1 cellular context compared by ENCODE assay signal in the genomic region with DNA sequence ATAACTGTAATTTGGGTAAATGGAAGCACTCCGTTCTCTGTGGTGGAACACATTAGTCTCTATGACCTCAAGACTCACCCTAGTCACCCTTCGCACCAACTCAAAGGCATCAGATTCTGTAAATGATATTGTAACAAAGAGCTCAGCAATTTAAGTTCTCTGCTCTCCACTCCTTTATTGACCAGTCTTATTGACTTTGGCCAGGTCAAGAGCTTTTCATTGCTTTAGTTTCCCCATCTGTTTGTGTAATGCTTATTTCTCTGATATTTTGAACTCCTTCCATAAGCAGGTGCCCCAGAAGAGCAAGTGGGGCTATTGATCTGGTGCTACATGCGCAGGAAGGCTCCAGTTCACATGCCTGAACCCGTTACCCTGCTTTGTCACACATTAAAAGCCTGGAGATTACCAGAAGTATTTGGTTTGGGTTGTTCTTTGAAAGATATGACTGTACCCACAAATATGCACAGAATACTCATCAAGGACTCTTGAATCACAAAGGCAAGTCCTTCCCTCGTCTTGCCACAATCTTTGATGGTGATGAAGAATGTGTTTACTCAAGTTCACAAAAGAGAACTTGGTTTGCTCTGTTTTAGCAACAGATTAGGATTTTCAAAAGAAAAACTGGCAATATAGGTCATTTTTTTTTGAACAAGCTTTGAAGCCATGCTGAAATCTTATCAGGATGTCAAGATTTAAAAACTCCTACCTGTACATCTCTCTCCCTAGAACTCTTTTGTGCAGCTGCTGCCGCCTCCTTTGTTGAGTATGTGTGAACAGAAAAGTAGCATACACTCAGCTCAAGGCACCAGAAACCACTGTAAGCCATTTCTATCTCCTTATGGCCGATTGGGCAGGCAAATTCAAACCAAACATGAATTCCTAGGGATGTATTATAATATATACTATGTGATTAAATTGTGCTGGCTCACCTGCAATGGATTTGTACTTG.
TF ChIP-seq lines count a peak whose summit lies in the region.

No MANE protein-coding gene starts in this region.

TF ChIP-seq in HepG2, 621 proteins besides CTCF, POLR2A, EP300 and RAD21 (continued from another document and continues in another):
- no peak for TF ChIP-seq SNRNP70 (IDR thresholded peaks at IDR 0.05; ENCODE audit: low read depth, low read length)
- peak; percentile 46; the same call in 1 of the 2 replicates for TF ChIP-seq FOXK2 (IDR thresholded peaks at IDR 0.05)
- TF ChIP-seq ZNF598 (CRISPR knock-in tag; IDR thresholded peaks at IDR 0.05; ENCODE audit: borderline replicate concordance) = no peak
- 0 out of 2 replicates have a peak, but pooled peaks have one; percentile 43 for TF ChIP-seq DNMT3B (CRISPR knock-in tag; conservative IDR thresholded peaks at IDR 0.05)
- TF ChIP-seq KDM6A (CRISPR knock-in tag; IDR thresholded peaks at IDR 0.05; ENCODE audit: low read depth) = peak; percentile 48; the same call in 1 of the 2 replicates
- TF ChIP-seq, protein P1, sequence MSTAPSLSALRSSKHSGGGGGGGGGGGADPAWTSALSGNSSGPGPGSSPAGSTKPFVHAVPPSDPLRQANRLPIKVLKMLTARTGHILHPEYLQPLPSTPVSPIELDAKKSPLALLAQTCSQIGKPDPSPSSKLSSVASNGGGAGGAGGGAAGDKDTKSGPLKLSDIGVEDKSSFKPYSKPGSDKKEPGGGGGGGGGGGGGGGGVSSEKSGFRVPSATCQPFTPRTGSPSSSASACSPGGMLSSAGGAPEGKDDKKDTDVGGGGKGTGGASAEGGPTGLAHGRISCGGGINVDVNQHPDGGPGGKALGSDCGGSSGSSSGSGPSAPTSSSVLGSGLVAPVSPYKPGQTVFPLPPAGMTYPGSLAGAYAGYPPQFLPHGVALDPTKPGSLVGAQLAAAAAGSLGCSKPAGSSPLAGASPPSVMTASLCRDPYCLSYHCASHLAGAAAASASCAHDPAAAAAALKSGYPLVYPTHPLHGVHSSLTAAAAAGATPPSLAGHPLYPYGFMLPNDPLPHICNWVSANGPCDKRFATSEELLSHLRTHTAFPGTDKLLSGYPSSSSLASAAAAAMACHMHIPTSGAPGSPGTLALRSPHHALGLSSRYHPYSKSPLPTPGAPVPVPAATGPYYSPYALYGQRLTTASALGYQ (CRISPR knock-in tag; IDR thresholded peaks at IDR 0.05) = peak; percentile 80
- TF ChIP-seq ZNF589 (CRISPR knock-in tag; conservative IDR thresholded peaks at IDR 0.05) = no peak
- peak; percentile 92 for TF ChIP-seq BCL6 (CRISPR knock-in tag; IDR thresholded peaks at IDR 0.05)
- no peak for TF ChIP-seq ZNF263 (CRISPR knock-in tag; IDR thresholded peaks at IDR 0.05)
- TF ChIP-seq, protein P2, sequence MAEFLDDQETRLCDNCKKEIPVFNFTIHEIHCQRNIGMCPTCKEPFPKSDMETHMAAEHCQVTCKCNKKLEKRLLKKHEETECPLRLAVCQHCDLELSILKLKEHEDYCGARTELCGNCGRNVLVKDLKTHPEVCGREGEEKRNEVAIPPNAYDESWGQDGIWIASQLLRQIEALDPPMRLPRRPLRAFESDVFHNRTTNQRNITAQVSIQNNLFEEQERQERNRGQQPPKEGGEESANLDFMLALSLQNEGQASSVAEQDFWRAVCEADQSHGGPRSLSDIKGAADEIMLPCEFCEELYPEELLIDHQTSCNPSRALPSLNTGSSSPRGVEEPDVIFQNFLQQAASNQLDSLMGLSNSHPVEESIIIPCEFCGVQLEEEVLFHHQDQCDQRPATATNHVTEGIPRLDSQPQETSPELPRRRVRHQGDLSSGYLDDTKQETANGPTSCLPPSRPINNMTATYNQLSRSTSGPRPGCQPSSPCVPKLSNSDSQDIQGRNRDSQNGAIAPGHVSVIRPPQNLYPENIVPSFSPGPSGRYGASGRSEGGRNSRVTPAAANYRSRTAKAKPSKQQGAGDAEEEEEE (CRISPR knock-in tag; IDR thresholded peaks at IDR 0.05; ENCODE audit: borderline replicate concordance) = no peak
- TF ChIP-seq HIVEP1 (CRISPR knock-in tag; IDR thresholded peaks at IDR 0.05) = no peak
- no peak for TF ChIP-seq ZNF567 (CRISPR knock-in tag; IDR thresholded peaks at IDR 0.05; ENCODE audit: borderline replicate concordance)
- TF ChIP-seq, protein P3, sequence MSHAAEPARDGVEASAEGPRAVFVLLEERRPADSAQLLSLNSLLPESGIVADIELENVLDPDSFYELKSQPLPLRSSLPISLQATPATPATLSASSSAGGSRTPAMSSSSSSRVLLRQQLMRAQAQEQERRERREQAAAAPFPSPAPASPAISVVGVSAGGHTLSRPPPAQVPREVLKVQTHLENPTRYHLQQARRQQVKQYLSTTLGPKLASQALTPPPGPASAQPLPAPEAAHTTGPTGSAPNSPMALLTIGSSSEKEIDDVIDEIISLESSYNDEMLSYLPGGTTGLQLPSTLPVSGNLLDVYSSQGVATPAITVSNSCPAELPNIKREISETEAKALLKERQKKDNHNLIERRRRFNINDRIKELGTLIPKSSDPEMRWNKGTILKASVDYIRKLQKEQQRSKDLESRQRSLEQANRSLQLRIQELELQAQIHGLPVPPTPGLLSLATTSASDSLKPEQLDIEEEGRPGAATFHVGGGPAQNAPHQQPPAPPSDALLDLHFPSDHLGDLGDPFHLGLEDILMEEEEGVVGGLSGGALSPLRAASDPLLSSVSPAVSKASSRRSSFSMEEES (CRISPR knock-in tag; IDR thresholded peaks at IDR 0.05) = peak; percentile 55; the same call in 1 of the 2 replicates
- TF ChIP-seq THAP11 (CRISPR knock-in tag; IDR thresholded peaks at IDR 0.05) = peak; percentile 33; the same call in 1 of the 2 replicates
- no peak for TF ChIP-seq REXO4 (CRISPR knock-in tag; IDR thresholded peaks at IDR 0.05; ENCODE audit: borderline replicate concordance)
- no peak for TF ChIP-seq ARHGAP35 (CRISPR knock-in tag; IDR thresholded peaks at IDR 0.05; ENCODE audit: borderline replicate concordance)
- no peak for TF ChIP-seq FOXP1 (IDR thresholded peaks at IDR 0.05)
- peak; percentile 72 for TF ChIP-seq FOXP1 (CRISPR knock-in tag; IDR thresholded peaks at IDR 0.05)
- TF ChIP-seq ASH2L (IDR thresholded peaks at IDR 0.05; ENCODE audit: insufficient read length, low read depth, low read length) = peak; percentile 40
- peak; percentile 44; the same call in 1 of the 2 replicates for TF ChIP-seq HOXA3 (CRISPR knock-in tag; IDR thresholded peaks at IDR 0.05)
- peak; percentile 80 for TF ChIP-seq FOXO1 (CRISPR knock-in tag; IDR thresholded peaks at IDR 0.05)
- TF ChIP-seq, protein P4, sequence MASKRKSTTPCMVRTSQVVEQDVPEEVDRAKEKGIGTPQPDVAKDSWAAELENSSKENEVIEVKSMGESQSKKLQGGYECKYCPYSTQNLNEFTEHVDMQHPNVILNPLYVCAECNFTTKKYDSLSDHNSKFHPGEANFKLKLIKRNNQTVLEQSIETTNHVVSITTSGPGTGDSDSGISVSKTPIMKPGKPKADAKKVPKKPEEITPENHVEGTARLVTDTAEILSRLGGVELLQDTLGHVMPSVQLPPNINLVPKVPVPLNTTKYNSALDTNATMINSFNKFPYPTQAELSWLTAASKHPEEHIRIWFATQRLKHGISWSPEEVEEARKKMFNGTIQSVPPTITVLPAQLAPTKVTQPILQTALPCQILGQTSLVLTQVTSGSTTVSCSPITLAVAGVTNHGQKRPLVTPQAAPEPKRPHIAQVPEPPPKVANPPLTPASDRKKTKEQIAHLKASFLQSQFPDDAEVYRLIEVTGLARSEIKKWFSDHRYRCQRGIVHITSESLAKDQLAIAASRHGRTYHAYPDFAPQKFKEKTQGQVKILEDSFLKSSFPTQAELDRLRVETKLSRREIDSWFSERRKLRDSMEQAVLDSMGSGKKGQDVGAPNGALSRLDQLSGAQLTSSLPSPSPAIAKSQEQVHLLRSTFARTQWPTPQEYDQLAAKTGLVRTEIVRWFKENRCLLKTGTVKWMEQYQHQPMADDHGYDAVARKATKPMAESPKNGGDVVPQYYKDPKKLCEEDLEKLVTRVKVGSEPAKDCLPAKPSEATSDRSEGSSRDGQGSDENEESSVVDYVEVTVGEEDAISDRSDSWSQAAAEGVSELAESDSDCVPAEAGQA (IDR thresholded peaks at IDR 0.05; ENCODE audit: low read depth) = peak; percentile 22; the same call in 1 of the 2 replicates
- TF ChIP-seq, protein P4 (CRISPR knock-in tag; IDR thresholded peaks at IDR 0.05; ENCODE audit: borderline replicate concordance) = no peak
- peak; percentile 16; the same call in 1 of the 2 replicates for TF ChIP-seq MIER2 (CRISPR knock-in tag; IDR thresholded peaks at IDR 0.05)
- peak; percentile 77; the same call in 1 of the 2 replicates for TF ChIP-seq NCOR1 (IDR thresholded peaks at IDR 0.05; ENCODE audit: borderline replicate concordance, low read length)
- peak; percentile 46 for TF ChIP-seq CEBPG (CRISPR knock-in tag; IDR thresholded peaks at IDR 0.05)
- peak; percentile 57; the same call in 1 of the 2 replicates for TF ChIP-seq ARNTL (CRISPR knock-in tag; IDR thresholded peaks at IDR 0.05)
- peak; percentile 13; the same call in 1 of the 2 replicates for TF ChIP-seq SP5 (CRISPR knock-in tag; IDR thresholded peaks at IDR 0.05; ENCODE audit: borderline replicate concordance, low read depth)
- no peak for TF ChIP-seq HNRNPUL1 (IDR thresholded peaks at IDR 0.05; ENCODE audit: low read depth, low read length)
- TF ChIP-seq, protein P5, sequence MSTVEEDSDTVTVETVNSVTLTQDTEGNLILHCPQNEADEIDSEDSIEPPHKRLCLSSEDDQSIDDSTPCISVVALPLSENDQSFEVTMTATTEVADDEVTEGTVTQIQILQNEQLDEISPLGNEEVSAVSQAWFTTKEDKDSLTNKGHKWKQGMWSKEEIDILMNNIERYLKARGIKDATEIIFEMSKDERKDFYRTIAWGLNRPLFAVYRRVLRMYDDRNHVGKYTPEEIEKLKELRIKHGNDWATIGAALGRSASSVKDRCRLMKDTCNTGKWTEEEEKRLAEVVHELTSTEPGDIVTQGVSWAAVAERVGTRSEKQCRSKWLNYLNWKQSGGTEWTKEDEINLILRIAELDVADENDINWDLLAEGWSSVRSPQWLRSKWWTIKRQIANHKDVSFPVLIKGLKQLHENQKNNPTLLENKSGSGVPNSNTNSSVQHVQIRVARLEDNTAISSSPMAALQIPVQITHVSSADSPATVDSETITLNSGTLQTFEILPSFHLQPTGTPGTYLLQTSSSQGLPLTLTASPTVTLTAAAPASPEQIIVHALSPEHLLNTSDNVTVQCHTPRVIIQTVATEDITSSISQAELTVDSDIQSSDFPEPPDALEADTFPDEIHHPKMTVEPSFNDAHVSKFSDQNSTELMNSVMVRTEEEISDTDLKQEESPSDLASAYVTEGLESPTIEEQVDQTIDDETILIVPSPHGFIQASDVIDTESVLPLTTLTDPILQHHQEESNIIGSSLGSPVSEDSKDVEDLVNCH (CRISPR knock-in tag; IDR thresholded peaks at IDR 0.05) = no peak
- TF ChIP-seq ZNF788 (CRISPR knock-in tag; IDR thresholded peaks at IDR 0.05; ENCODE audit: borderline replicate concordance) = no peak
- TF ChIP-seq, protein P6, sequence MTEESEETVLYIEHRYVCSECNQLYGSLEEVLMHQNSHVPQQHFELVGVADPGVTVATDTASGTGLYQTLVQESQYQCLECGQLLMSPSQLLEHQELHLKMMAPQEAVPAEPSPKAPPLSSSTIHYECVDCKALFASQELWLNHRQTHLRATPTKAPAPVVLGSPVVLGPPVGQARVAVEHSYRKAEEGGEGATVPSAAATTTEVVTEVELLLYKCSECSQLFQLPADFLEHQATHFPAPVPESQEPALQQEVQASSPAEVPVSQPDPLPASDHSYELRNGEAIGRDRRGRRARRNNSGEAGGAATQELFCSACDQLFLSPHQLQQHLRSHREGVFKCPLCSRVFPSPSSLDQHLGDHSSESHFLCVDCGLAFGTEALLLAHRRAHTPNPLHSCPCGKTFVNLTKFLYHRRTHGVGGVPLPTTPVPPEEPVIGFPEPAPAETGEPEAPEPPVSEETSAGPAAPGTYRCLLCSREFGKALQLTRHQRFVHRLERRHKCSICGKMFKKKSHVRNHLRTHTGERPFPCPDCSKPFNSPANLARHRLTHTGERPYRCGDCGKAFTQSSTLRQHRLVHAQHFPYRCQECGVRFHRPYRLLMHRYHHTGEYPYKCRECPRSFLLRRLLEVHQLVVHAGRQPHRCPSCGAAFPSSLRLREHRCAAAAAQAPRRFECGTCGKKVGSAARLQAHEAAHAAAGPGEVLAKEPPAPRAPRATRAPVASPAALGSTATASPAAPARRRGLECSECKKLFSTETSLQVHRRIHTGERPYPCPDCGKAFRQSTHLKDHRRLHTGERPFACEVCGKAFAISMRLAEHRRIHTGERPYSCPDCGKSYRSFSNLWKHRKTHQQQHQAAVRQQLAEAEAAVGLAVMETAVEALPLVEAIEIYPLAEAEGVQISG (CRISPR knock-in tag; IDR thresholded peaks at IDR 0.05) = peak; percentile 39; the same call in 1 of the 2 replicates
- TF ChIP-seq, protein P7, sequence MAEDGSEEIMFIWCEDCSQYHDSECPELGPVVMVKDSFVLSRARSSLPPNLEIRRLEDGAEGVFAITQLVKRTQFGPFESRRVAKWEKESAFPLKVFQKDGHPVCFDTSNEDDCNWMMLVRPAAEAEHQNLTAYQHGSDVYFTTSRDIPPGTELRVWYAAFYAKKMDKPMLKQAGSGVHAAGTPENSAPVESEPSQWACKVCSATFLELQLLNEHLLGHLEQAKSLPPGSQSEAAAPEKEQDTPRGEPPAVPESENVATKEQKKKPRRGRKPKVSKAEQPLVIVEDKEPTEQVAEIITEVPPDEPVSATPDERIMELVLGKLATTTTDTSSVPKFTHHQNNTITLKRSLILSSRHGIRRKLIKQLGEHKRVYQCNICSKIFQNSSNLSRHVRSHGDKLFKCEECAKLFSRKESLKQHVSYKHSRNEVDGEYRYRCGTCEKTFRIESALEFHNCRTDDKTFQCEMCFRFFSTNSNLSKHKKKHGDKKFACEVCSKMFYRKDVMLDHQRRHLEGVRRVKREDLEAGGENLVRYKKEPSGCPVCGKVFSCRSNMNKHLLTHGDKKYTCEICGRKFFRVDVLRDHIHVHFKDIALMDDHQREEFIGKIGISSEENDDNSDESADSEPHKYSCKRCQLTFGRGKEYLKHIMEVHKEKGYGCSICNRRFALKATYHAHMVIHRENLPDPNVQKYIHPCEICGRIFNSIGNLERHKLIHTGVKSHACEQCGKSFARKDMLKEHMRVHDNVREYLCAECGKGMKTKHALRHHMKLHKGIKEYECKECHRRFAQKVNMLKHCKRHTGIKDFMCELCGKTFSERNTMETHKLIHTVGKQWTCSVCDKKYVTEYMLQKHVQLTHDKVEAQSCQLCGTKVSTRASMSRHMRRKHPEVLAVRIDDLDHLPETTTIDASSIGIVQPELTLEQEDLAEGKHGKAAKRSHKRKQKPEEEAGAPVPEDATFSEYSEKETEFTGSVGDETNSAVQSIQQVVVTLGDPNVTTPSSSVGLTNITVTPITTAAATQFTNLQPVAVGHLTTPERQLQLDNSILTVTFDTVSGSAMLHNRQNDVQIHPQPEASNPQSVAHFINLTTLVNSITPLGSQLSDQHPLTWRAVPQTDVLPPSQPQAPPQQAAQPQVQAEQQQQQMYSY (CRISPR knock-in tag; IDR thresholded peaks at IDR 0.05) = peak; percentile 41; the same call in 1 of the 2 replicates
